1 cellular context compared by ENCODE assay signal in genomic region chr2:26241928-26242436, GRCh38.
TF ChIP-seq lines count a peak whose summit lies in the region.

No MANE protein-coding gene starts in this region.

TF ChIP-seq in K562, 482 proteins besides CTCF, POLR2A, EP300 and RAD21 (continued from another document):
- TF ChIP-seq MAX (CRISPR knock-in tag; IDR thresholded peaks at IDR 0.05) (0 out of 2 replicates have a peak, but pooled peaks have one; percentile 16), CSDE1 (IDR thresholded peaks at IDR 0.05) (no peak), JUN (IDR thresholded peaks at IDR 0.05; ENCODE audit: borderline replicate concordance, low read depth, low read length) (no peak), JUN (CRISPR knock-in tag; IDR thresholded peaks at IDR 0.05; ENCODE audit: borderline replicate concordance) (no peak), MYNN (IDR thresholded peaks at IDR 0.05) (peak; percentile 69; the same call in 1 of the 2 replicates), MYNN (CRISPR knock-in tag; IDR thresholded peaks at IDR 0.05) (no peak), NCOR1 (IDR thresholded peaks at IDR 0.05) (no peak), E2F6 (IDR thresholded peaks at IDR 0.05; ENCODE audit: borderline replicate concordance in 1 of 2, extremely low read depth in 1 of 2, insufficient read depth in 1 of 2, insufficient read length in 1 of 2, low read depth in 1 of 2, low read length in 1 of 2, poor library complexity in 1 of 2, severe bottlenecking in 1 of 2) (peak in 1 of 2 experiments; percentile 21)
TF ChIP-seq in K562: peak in this region for 3.
